In genomic region chr16:18983565-18984424, GRCh38 we compare ENCODE assay signal across 8 cellular contexts. TPM values are rescaled to one million over a fixed set of nuclear protein-coding genes. Genes with fewer than 3 reads are reported as not detected.
DNase-seq lines count a peak whose midpoint lies in the region; ATAC-seq and TF ChIP-seq lines count a peak whose summit lies in the region.

TSS of gene TMC7 (plus strand) at chr16:18983934. CDS start at chr16:18984064, 130 bp downstream.

- no peaks in the 10 kb centered on the region for H3K36me3 ChIP-seq in prostate gland

- TF ChIP-seq POLR2A in prostate gland (IDR thresholded peaks at IDR 0.05), result peak; percentile 31

- H3K27ac ChIP-seq in prostate gland, result peak within 1 kb of the TSS; percentile 57 to 68

- no peaks in the 10 kb centered on the region for H3K27me3 ChIP-seq in prostate gland (replicated peaks; ENCODE audit: insufficient read depth)

- peak in 3 of 4 experiments; percentile 82 to 89 (median 87) for TF ChIP-seq CTCF in prostate gland (IDR thresholded peaks at IDR 0.05)

- no peaks in the 10 kb centered on the region for H3K9me3 ChIP-seq in prostate gland

- H3K4me3 ChIP-seq in prostate gland, result peak within 1 kb of the TSS; percentile 55 to 65

- ATAC-seq in GM21786 (IDR thresholded peaks at IDR 0.05; ENCODE audit: unreplicated experiment), result no peak
- ATAC-seq in GM21737 (IDR thresholded peaks at IDR 0.05; ENCODE audit: unreplicated experiment), result no peak

- intact Hi-C loops in prostate gland (cut with DNase I), result loop anchor here (5.0 kb wide), 2 partner anchors 89 to 394 kb away; no protein-coding TSS in a partner anchor

- peaks cover 2% of the 10 kb centered on the region for H3K4me1 ChIP-seq in prostate gland (replicated peaks)

- DNase-seq in COLO829 (ENCODE audit: low spot score) (peak; percentile 51), HuH-7 (ENCODE audit: low spot score) (peak; percentile 92), NOMO-1 treated with dmso at 0.1 percent for 144 hours (lab: John Stamatoyannopoulos, UW; ENCODE audit: unreplicated experiment) (peak; percentile 40), astrocyte of the hippocampus (ENCODE audit: low read depth, low spot score) (peak; percentile 97), hepatic stellate cell (ENCODE audit: low spot score) (peak; percentile 87), prostate gland (ENCODE audit: low spot score) (peak; percentile 80)

- 24% methylated on average over 14 of the region's 64 CpGs for WGBS in prostate gland

RNA-seq across cellular contexts. Expression of gene TMC7, which starts in this region (rescaled TPM):
- total RNA-seq in prostate gland, result 1 to 10 TPM; 1.6 to 2.9 TPM

Comparison
In these comparisons a context has a peak if more than half of its experiments do, and no peak if none do; other contexts are left out.
1. DNase-seq: peak in every context shown above with its lines; median percentile 97 in astrocyte of the hippocampus; 92 in HuH-7; 87 in hepatic stellate cell; 80 in prostate gland; 51 in COLO829; 40 in NOMO-1 treated with dmso at 0.1 percent for 144 hours.